Comparison of ENCODE assay signal across 8 cellular contexts in the genomic region with DNA sequence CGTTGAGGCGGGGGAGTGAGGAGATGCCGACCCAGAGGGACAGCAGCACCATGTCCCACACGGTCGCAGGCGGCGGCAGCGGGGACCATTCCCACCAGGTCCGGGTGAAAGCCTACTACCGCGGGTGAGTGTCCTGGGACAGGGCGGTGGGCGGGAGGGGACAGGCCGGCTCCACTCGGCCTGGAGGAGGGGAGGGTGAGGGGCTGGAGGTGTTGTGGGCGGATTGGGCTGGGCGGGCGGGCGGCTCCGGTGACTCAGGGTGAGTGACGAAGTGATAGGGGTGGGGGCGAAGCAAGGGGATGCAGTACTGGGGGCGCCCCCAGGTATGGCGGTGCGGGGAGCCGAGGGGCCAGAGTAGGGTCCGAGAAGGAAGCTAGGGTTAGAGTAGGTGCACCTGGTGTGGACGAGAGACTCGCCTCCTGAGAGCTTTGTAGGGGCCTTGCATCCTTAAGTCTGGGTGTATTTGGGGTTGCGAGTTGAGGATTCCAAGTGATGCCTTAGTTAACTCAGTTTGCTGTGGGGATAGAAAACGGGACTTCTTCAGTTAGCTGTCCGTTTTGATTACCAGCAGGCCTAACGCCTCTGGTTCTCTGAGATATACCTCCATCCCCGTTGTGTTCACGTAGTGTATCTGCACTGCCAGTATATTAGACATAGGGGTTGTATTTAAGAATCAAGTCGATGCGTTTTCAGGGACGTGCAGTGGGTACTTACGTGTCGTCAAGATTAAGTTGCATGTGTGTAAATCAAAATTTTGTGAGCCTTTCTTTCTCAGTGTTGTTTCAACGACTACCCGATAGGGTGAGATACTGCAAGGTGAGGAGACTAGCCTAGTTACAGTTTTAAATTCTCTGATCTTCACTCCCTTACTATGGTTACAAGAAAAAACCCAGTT.
DNase-seq lines count a peak whose midpoint lies in the region; ATAC-seq and TF ChIP-seq lines count a peak whose summit lies in the region.

No MANE protein-coding gene starts in this region.

- H3K36me3 ChIP-seq in mucosa of stomach (ENCODE audit: control insufficient read depth, insufficient read depth, low read length) = no peaks in the 10 kb centered on the region

- peak; percentile 27 for ATAC-seq in HG02571 (IDR thresholded peaks at IDR 0.05; ENCODE audit: unreplicated experiment)
- ATAC-seq in stimulated activated effector memory CD8-positive, alpha-beta T cell treated with anti-CD3 and anti-CD28 coated beads, Interleukin-12 subunit alpha, Interleukin-12 subunit beta, amount 100 ng/mL, for 72 hours = peak; percentile 60

- H3K4me3 Mint-ChIP-seq in stimulated activated effector memory CD8-positive, alpha-beta T cell treated with anti-CD3 and anti-CD28 coated beads, Interleukin-12 subunit alpha, Interleukin-12 subunit beta, amount 100 ng/mL, for 72 hours = peak overlapping the region; percentile 84

- H3K4me1 Mint-ChIP-seq in stimulated activated effector memory CD8-positive, alpha-beta T cell treated with anti-CD3 and anti-CD28 coated beads, Interleukin-12 subunit alpha, Interleukin-12 subunit beta, amount 100 ng/mL, for 72 hours = peaks cover 29% of the 10 kb centered on the region

- H3K4me3 ChIP-seq in mucosa of stomach (ENCODE audit: low read length) = peak overlapping the region; percentile 82

- peak overlapping the region; percentile 97 for H3K27ac Mint-ChIP-seq in stimulated activated effector memory CD8-positive, alpha-beta T cell treated with anti-CD3 and anti-CD28 coated beads, Interleukin-12 subunit alpha, Interleukin-12 subunit beta, amount 100 ng/mL, for 72 hours

- peak overlapping the region; percentile 82 for H3K9ac ChIP-seq in mucosa of stomach (ENCODE audit: low read length)

- H3K36me3 Mint-ChIP-seq in stimulated activated effector memory CD8-positive, alpha-beta T cell treated with anti-CD3 and anti-CD28 coated beads, Interleukin-12 subunit alpha, Interleukin-12 subunit beta, amount 100 ng/mL, for 72 hours = no peaks in the 10 kb centered on the region

- peak; percentile 55 to 65 for DNase-seq in NCI-H524 (lab: John Stamatoyannopoulos, UW)
- DNase-seq in NCI-H524 treated with DMSO at 0.1 percent for 48 hours (lab: John Stamatoyannopoulos, UW) = no peak
- peak; percentile 30 for DNase-seq in NCI-H2081 treated with DMSO at 0.1 percent for 48 hours (lab: John Stamatoyannopoulos, UW)
- peak; percentile 47 to 50 for DNase-seq in activated CD4-positive, alpha-beta T cell treated with anti-CD3 and anti-CD28 coated beads, Interleukin-2, amount 50 U/mL, for 48 hours
- DNase-seq in erythroblast (lab: John Stamatoyannopoulos, UW) = peak; percentile 68 to 74
- DNase-seq in stimulated activated effector memory CD8-positive, alpha-beta T cell treated with anti-CD3 and anti-CD28 coated beads, Interleukin-12 subunit alpha, Interleukin-12 subunit beta, amount 100 ng/mL, for 72 hours (ENCODE audit: low spot score in 2 of 2) = peak in 1 of 2 donors; percentile 61

- H3K27me3 ChIP-seq in mucosa of stomach (ENCODE audit: control insufficient read depth, insufficient read depth, low read length) = no peaks in the 10 kb centered on the region

- H3K9me3 ChIP-seq in mucosa of stomach (ENCODE audit: control insufficient read depth, low read length) = no peaks in the 10 kb centered on the region

- peaks cover 5% of the 10 kb centered on the region for H3K4me1 ChIP-seq in mucosa of stomach (ENCODE audit: control insufficient read depth, insufficient read depth, low read length)

- no peaks in the 10 kb centered on the region for H3K9me3 Mint-ChIP-seq in stimulated activated effector memory CD8-positive, alpha-beta T cell treated with anti-CD3 and anti-CD28 coated beads, Interleukin-12 subunit alpha, Interleukin-12 subunit beta, amount 100 ng/mL, for 72 hours

- TF ChIP-seq POLR2A in erythroblast (IDR thresholded peaks at IDR 0.05; ENCODE audit: low read length) = no peak
